ENCODE assay signal across 19 cellular contexts in genomic region chr3:148280623-148281242, GRCh38.
"Had no signal": no experiment of that assay in that cellular context is flagged by ENCODE, and none has a peak within 500 bp of the region (broad histone marks: within the 10 kb centered on the region; RNA-seq: fewer than 3 reads in every experiment).

No MANE protein-coding gene starts in this region.

- H3K9me3 ChIP-seq: gastrocnemius medialis, ovary, uterus had no signal

- H3K27ac Mint-ChIP-seq: activated B cell treated with CpG ODN at 0.5 μM for 24 hours; activated CD4-positive, alpha-beta T cell treated with anti-CD3 and anti-CD28 coated beads, Interleukin-2, amount 10 ng/mL, durations not matched to agents 24 days and 14 days; activated CD8-positive, alpha-beta T cell treated with anti-CD3 and anti-CD28 coated beads for 36 hours; activated naive CD4-positive, alpha-beta T cell treated with anti-CD3 and anti-CD28 coated beads for 36 hours; activated naive CD8-positive, alpha-beta T cell treated with anti-CD3 and anti-CD28 coated beads, Interleukin-2, amount 50 U/mL, for 24 hours; activated T-helper 17 cell treated with anti-CD3 and anti-CD28 coated beads, Interleukin-2, amount 50 U/mL, for 72 hours; naive thymus-derived CD4-positive, alpha-beta T cell; stimulated activated naive B cell treated with anti-CD40 and anti-IgM and Interleukin-4, amounts not matched to agents 10 μg/mL and 1 μg/mL and 100 μg/mL, for 72 hours had no signal

- H3K4me3 ChIP-seq: gastrocnemius medialis, ovary, tibial artery, uterus had no signal

- H3K9me3 Mint-ChIP-seq: activated CD4-positive, alpha-beta T cell treated with anti-CD3 and anti-CD28 coated beads, Interleukin-2, amount 10 ng/mL, durations not matched to agents 24 days and 14 days; activated T-helper 17 cell treated with anti-CD3 and anti-CD28 coated beads, Interleukin-2, amount 50 U/mL, for 72 hours; central memory CD8-positive, alpha-beta T cell had no signal

- H3K36me3 Mint-ChIP-seq: naive thymus-derived CD4-positive, alpha-beta T cell; stimulated activated naive B cell treated with anti-CD40 and anti-IgM and Interleukin-4, amounts not matched to agents 10 μg/mL and 1 μg/mL and 100 μg/mL, for 72 hours had no signal

- DNase-seq: activated B cell treated with CpG ODN at 0.5 μM for 24 hours; activated CD4-positive, alpha-beta T cell treated with anti-CD3 and anti-CD28 coated beads, Interleukin-2, amount 10 ng/mL, durations not matched to agents 24 days and 14 days; activated CD8-positive, alpha-beta T cell treated with anti-CD3 and anti-CD28 coated beads for 36 hours; activated naive CD4-positive, alpha-beta T cell treated with anti-CD3 and anti-CD28 coated beads for 36 hours; activated naive CD8-positive, alpha-beta T cell treated with anti-CD3 and anti-CD28 coated beads, Interleukin-2, amount 50 U/mL, for 24 hours; activated T-cell treated with anti-CD3 and anti-CD28 coated beads, Interleukin-2, amount 50 U/mL, for 1 hour; anterior cingulate cortex; brain microvascular endothelial cell; cortex of kidney; gastrocnemius medialis; mesenchymal stem cell; naive thymus-derived CD4-positive, alpha-beta T cell; stimulated activated naive B cell treated with anti-CD40 and anti-IgM and Interleukin-4, amounts not matched to agents 10 μg/mL and 1 μg/mL and 100 μg/mL, for 72 hours; tibial artery had no signal

- H3K4me1 ChIP-seq: gastrocnemius medialis, tibial artery, uterus had no signal

- H3K27me3 Mint-ChIP-seq: activated B cell treated with CpG ODN at 0.5 μM for 24 hours; activated CD8-positive, alpha-beta T cell treated with anti-CD3 and anti-CD28 coated beads for 36 hours; activated naive CD8-positive, alpha-beta T cell treated with anti-CD3 and anti-CD28 coated beads, Interleukin-2, amount 50 U/mL, for 24 hours; activated T-helper 17 cell treated with anti-CD3 and anti-CD28 coated beads, Interleukin-2, amount 50 U/mL, for 72 hours; central memory CD8-positive, alpha-beta T cell; naive thymus-derived CD4-positive, alpha-beta T cell; stimulated activated naive B cell treated with anti-CD40 and anti-IgM and Interleukin-4, amounts not matched to agents 10 μg/mL and 1 μg/mL and 100 μg/mL, for 72 hours had no signal

- H3K27ac ChIP-seq: brain microvascular endothelial cell, gastrocnemius medialis, ovary, tibial artery, uterus had no signal

- ATAC-seq: activated CD8-positive, alpha-beta T cell treated with anti-CD3 and anti-CD28 coated beads for 36 hours; activated naive CD8-positive, alpha-beta T cell treated with anti-CD3 and anti-CD28 coated beads, Interleukin-2, amount 50 U/mL, for 24 hours; activated T-helper 17 cell treated with anti-CD3 and anti-CD28 coated beads, Interleukin-2, amount 50 U/mL, for 72 hours; gastrocnemius medialis; naive thymus-derived CD4-positive, alpha-beta T cell; sciatic nerve; stimulated activated naive B cell treated with anti-CD40 and anti-IgM and Interleukin-4, amounts not matched to agents 10 μg/mL and 1 μg/mL and 100 μg/mL, for 72 hours had no signal

- H3K4me1 Mint-ChIP-seq: activated B cell treated with CpG ODN at 0.5 μM for 24 hours; activated CD4-positive, alpha-beta T cell treated with anti-CD3 and anti-CD28 coated beads, Interleukin-2, amount 10 ng/mL, durations not matched to agents 24 days and 14 days; activated naive CD8-positive, alpha-beta T cell treated with anti-CD3 and anti-CD28 coated beads, Interleukin-2, amount 50 U/mL, for 24 hours; activated T-helper 17 cell treated with anti-CD3 and anti-CD28 coated beads, Interleukin-2, amount 50 U/mL, for 72 hours; central memory CD8-positive, alpha-beta T cell; naive thymus-derived CD4-positive, alpha-beta T cell; stimulated activated naive B cell treated with anti-CD40 and anti-IgM and Interleukin-4, amounts not matched to agents 10 μg/mL and 1 μg/mL and 100 μg/mL, for 72 hours had no signal

- H3K27me3 ChIP-seq: brain microvascular endothelial cell, gastrocnemius medialis, ovary, tibial artery, uterus had no signal

- H3K36me3 ChIP-seq: brain microvascular endothelial cell, gastrocnemius medialis, ovary, tibial artery, uterus had no signal

- H3K4me3 Mint-ChIP-seq: activated B cell treated with CpG ODN at 0.5 μM for 24 hours; activated CD4-positive, alpha-beta T cell treated with anti-CD3 and anti-CD28 coated beads, Interleukin-2, amount 10 ng/mL, durations not matched to agents 24 days and 14 days; activated CD8-positive, alpha-beta T cell treated with anti-CD3 and anti-CD28 coated beads for 36 hours; activated naive CD4-positive, alpha-beta T cell treated with anti-CD3 and anti-CD28 coated beads for 36 hours; activated naive CD8-positive, alpha-beta T cell treated with anti-CD3 and anti-CD28 coated beads, Interleukin-2, amount 50 U/mL, for 24 hours; activated T-helper 17 cell treated with anti-CD3 and anti-CD28 coated beads, Interleukin-2, amount 50 U/mL, for 72 hours; central memory CD8-positive, alpha-beta T cell; naive thymus-derived CD4-positive, alpha-beta T cell; stimulated activated naive B cell treated with anti-CD40 and anti-IgM and Interleukin-4, amounts not matched to agents 10 μg/mL and 1 μg/mL and 100 μg/mL, for 72 hours had no signal
